15 cellular contexts compared by ENCODE assay signal in the genomic region with DNA sequence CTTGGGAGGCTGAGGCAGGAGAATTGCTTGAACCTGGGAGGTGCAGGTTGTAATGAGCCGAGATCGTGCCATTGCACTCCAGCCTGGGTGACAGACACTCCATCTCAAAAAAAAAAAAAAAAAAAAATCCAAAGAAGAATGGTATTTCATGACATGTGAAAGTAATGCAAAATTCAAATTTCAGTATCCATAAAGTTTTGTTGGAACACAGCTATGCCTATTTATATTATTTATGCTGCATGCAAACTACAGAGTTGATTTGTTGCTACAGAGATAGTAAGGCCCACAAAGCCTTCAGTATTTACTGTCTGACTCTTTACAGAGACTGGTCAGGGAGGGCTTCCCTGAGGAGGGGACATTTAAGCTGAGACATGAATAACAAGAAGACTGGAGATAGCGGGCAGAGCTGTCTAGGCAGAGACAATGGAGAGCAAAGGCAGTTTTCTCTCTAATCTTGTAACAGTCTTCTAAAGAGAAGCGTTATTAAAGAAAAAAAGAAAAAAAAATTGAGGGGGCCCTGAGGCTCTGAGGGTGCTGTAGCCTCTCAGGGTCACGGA. TPM values are rescaled to one million over a fixed set of nuclear protein-coding genes. Genes with fewer than 3 reads are reported as not detected.
DNase-seq lines count a peak whose midpoint lies in the region; ATAC-seq and TF ChIP-seq lines count a peak whose summit lies in the region.
"Had no signal": no experiment of that assay in that cellular context is flagged by ENCODE, and none has a peak within 500 bp of the region (broad histone marks: within the 10 kb centered on the region; RNA-seq: fewer than 3 reads in every experiment).

No MANE protein-coding gene starts in this region.

- H3K9me3 Mint-ChIP-seq in CD8-positive, alpha-beta memory T cell: no peaks in the 10 kb centered on the region
- H3K9me3 Mint-ChIP-seq in activated B cell treated with CpG ODN at 0.5 μM for 24 hours (no peaks in the 10 kb centered on the region), memory B cell (no peaks in the 10 kb centered on the region)
- H3K9me3 Mint-ChIP-seq in stimulated activated memory B cell treated with anti-CD40 and anti-IgM and Interleukin-4, amounts not matched to agents 10 μg/mL and 1 μg/mL and 100 μg/mL, for 72 hours: peaks cover 5% of the 10 kb centered on the region
- H3K9me3 Mint-ChIP-seq: CD4-positive, CD25-positive, alpha-beta regulatory T cell had no signal

- no peaks in the 10 kb centered on the region for H3K27me3 Mint-ChIP-seq in CD8-positive, alpha-beta memory T cell
- H3K27me3 Mint-ChIP-seq in activated B cell treated with CpG ODN at 0.5 μM for 24 hours (no peaks in the 10 kb centered on the region), memory B cell (no peaks in the 10 kb centered on the region)
- H3K27me3 Mint-ChIP-seq in stimulated activated memory B cell treated with anti-CD40 and anti-IgM and Interleukin-4, amounts not matched to agents 10 μg/mL and 1 μg/mL and 100 μg/mL, for 72 hours: no peaks in the 10 kb centered on the region
- H3K27me3 Mint-ChIP-seq: CD4-positive, CD25-positive, alpha-beta regulatory T cell had no signal

- intact Hi-C loops in activated B cell treated with CpG ODN at 0.5 μM for 24 hours (cut with micrococcal nuclease): loop anchor here (5.0 to 10.0 kb wide), 3 partner anchors 33 to 925 kb away; a partner anchor contains a TSS

- H3K4me3 Mint-ChIP-seq in CD8-positive, alpha-beta memory T cell: peak overlapping the region in 1 of 7 donors; percentile 96
- H3K4me3 Mint-ChIP-seq in activated B cell treated with CpG ODN at 0.5 μM for 24 hours: no peak overlapping the region
- no peak overlapping the region for H3K4me3 Mint-ChIP-seq in memory B cell
- no peak overlapping the region for H3K4me3 Mint-ChIP-seq in stimulated activated memory B cell treated with anti-CD40 and anti-IgM and Interleukin-4, amounts not matched to agents 10 μg/mL and 1 μg/mL and 100 μg/mL, for 72 hours

- H3K27ac Mint-ChIP-seq in CD8-positive, alpha-beta memory T cell: peak overlapping the region in 6 of 8 donors; percentile 2 to 98 (median 74)
- H3K27ac Mint-ChIP-seq in activated B cell treated with CpG ODN at 0.5 μM for 24 hours (peak overlapping the region; percentile 94), memory B cell (peak overlapping the region; percentile 92)
- H3K27ac Mint-ChIP-seq in stimulated activated memory B cell treated with anti-CD40 and anti-IgM and Interleukin-4, amounts not matched to agents 10 μg/mL and 1 μg/mL and 100 μg/mL, for 72 hours: peak overlapping the region; percentile 16

- peaks cover 0 to 17% (median 0%) of the 10 kb centered on the region in 3 donors for H3K36me3 Mint-ChIP-seq in CD8-positive, alpha-beta memory T cell
- H3K36me3 Mint-ChIP-seq in activated B cell treated with CpG ODN at 0.5 μM for 24 hours (ENCODE audit: low read depth) (peaks cover 20% of the 10 kb centered on the region), memory B cell (peaks cover under 1% of the 10 kb centered on the region)
- H3K36me3 Mint-ChIP-seq in stimulated activated memory B cell treated with anti-CD40 and anti-IgM and Interleukin-4, amounts not matched to agents 10 μg/mL and 1 μg/mL and 100 μg/mL, for 72 hours: peaks cover under 1% of the 10 kb centered on the region

- H3K9me3 ChIP-seq in CD8-positive, alpha-beta memory T cell (ENCODE audit: low read length): no peaks in the 10 kb centered on the region
- H3K9me3 ChIP-seq: MG63 had no signal

- H3K4me1 Mint-ChIP-seq in CD8-positive, alpha-beta memory T cell: peaks cover 35 to 39% (median 38%) of the 10 kb centered on the region in 3 donors
- H3K4me1 Mint-ChIP-seq in activated B cell treated with CpG ODN at 0.5 μM for 24 hours: peaks cover 87% of the 10 kb centered on the region
- peaks cover 20% of the 10 kb centered on the region for H3K4me1 Mint-ChIP-seq in memory B cell
- H3K4me1 Mint-ChIP-seq in stimulated activated memory B cell treated with anti-CD40 and anti-IgM and Interleukin-4, amounts not matched to agents 10 μg/mL and 1 μg/mL and 100 μg/mL, for 72 hours: peaks cover 53% of the 10 kb centered on the region

- TF ChIP-seq CTCF in activated B cell treated with CpG ODN at 0.5 μM for 24 hours (IDR thresholded peaks at IDR 0.05): no peak

- no peak overlapping the region for H3K27ac ChIP-seq in CD8-positive, alpha-beta memory T cell (ENCODE audit: low read depth, low read length)

- no peak overlapping the region for H3K4me3 ChIP-seq in CD8-positive, alpha-beta memory T cell (ENCODE audit: low read length)
- H3K4me3 ChIP-seq: MG63 had no signal

- H3K36me3 ChIP-seq in CD8-positive, alpha-beta memory T cell (ENCODE audit: insufficient read depth, low read length): no peaks in the 10 kb centered on the region

- H3K27me3 ChIP-seq in CD8-positive, alpha-beta memory T cell (ENCODE audit: insufficient read depth, low read length, poor library complexity, severe bottlenecking): no peaks in the 10 kb centered on the region
- H3K27me3 ChIP-seq: MG63 had no signal

- H3K4me1 ChIP-seq in CD8-positive, alpha-beta memory T cell (ENCODE audit: insufficient read depth, low read length): peaks cover 26% of the 10 kb centered on the region

- CTCF ChIA-PET in CD8-positive, alpha-beta memory T cell (lab: Charles Lee): interaction anchor here (2.1 to 2.2 kb wide), 2 partner anchors 36 to 202 kb away, joined by 5 to 6 read pairs; no protein-coding TSS in a partner anchor
- CTCF ChIA-PET in activated B cell treated with CpG ODN at 0.5 μM for 24 hours (lab: Charles Lee): no interaction called here

- no peak for ATAC-seq in activated B cell treated with CpG ODN at 0.5 μM for 24 hours (ENCODE audit: low read depth)
- no peak for ATAC-seq in memory B cell (ENCODE audit: low read depth)
- no peak for ATAC-seq in stimulated activated memory B cell treated with anti-CD40 and anti-IgM and Interleukin-4, amounts not matched to agents 10 μg/mL and 1 μg/mL and 100 μg/mL, for 72 hours

- POLR2A ChIA-PET in CD8-positive, alpha-beta memory T cell (lab: Charles Lee): interaction anchor here (0.7 kb wide), 1 partner anchor 153 kb away, joined by 3 read pairs; no protein-coding TSS in a partner anchor
- POLR2A ChIA-PET in activated B cell treated with CpG ODN at 0.5 μM for 24 hours (lab: Charles Lee): interaction anchor here (0.6 to 6.3 kb wide), 6 partner anchors 10 to 199 kb away, joined by 3 to 205 read pairs (median 4); no protein-coding TSS in a partner anchor

- DNase-seq in CD8-positive, alpha-beta memory T cell: no peak
- no peak for DNase-seq in activated B cell treated with CpG ODN at 0.5 μM for 24 hours
- DNase-seq in memory B cell (ENCODE audit: low spot score in 2 of 2): no peak
- no peak for DNase-seq in activated CD4-positive, alpha-beta T cell treated with anti-CD3 and anti-CD28 coated beads for 4 hours
- no peak for DNase-seq in amygdala (lab: John Stamatoyannopoulos, UW)
- DNase-seq in GM19240 (ENCODE audit: insufficient read length, low spot score): no peak
- DNase-seq: CD4-positive, CD25-positive, alpha-beta regulatory T cell; DND-41; GF-D8; H7; MG63; NCI-H1417 treated with DMSO at 0.1 percent for 48 hours; NCI-H2029 treated with DMSO at 0.1 percent for 48 hours; NCI-H524 had no signal

RNA-seq across cellular contexts. Expression of a gene that starts 2.7 kb away (rescaled TPM):
- total RNA-seq in CD8-positive, alpha-beta memory T cell: 10 to 100 TPM; 11.5 to 12.0 TPM
- polyA plus RNA-seq in CD8-positive, alpha-beta memory T cell: 7.7 TPM
- 49.2 and 65.7 TPM in 2 replicates for total RNA-seq in activated B cell treated with CpG ODN at 0.5 μM for 24 hours

Comparison
In these comparisons a context has a peak if more than half of its experiments do, and no peak if none do; other contexts are left out.
1. H3K27ac Mint-ChIP-seq: peak in every context shown above with its lines; median percentile 94 in activated B cell treated with CpG ODN at 0.5 μM for 24 hours; 92 in memory B cell; 74 in CD8-positive, alpha-beta memory T cell; 16 in stimulated activated memory B cell treated with anti-CD40 and anti-IgM and Interleukin-4, amounts not matched to agents 10 μg/mL and 1 μg/mL and 100 μg/mL, for 72 hours.